19 cellular contexts compared by ENCODE assay signal in genomic region chr3:178140491-178140890, GRCh38.
DNase-seq lines count a peak whose midpoint lies in the region; ATAC-seq, FAIRE-seq and TF ChIP-seq lines count a peak whose summit lies in the region.
"Had no signal": no experiment of that assay in that cellular context is flagged by ENCODE, and none has a peak within 500 bp of the region (broad histone marks: within the 10 kb centered on the region; RNA-seq: fewer than 3 reads in every experiment).

No MANE protein-coding gene starts in this region.

- POLR2A ChIA-PET in K562 (lab: Yijun Ruan, JAX) = no interaction called here

- DNase-seq in AG08395 (ENCODE audit: low spot score) (peak; percentile 11), NCI-H2029 (lab: John Stamatoyannopoulos, UW) (peak; percentile 13), K562 (ENCODE audit: extremely low read depth in 1 of 4, low spot score in 3 of 4) (no peak), iris pigment epithelial cell (ENCODE audit: low read depth) (peak; percentile 73), GF-D8 (lab: John Stamatoyannopoulos, UW) (no peak)
- no peak for DNase-seq in activated CD8-positive, alpha-beta memory T cell treated with anti-CD3 and anti-CD28 coated beads for 24 hours
- DNase-seq: activated CD4-positive, alpha-beta T cell treated with anti-CD3 and anti-CD28 coated beads, Interleukin-2, amount 50 U/mL, for 4 hours; activated naive CD8-positive, alpha-beta T cell treated with anti-CD3 and anti-CD28 coated beads, Interleukin-2, amount 10 ng/mL, durations not matched to agents 7 days and 5 days; lower lobe of right lung; natural killer cell; NCI-H1694; NCI-H510A; Peyer's patch; retina had no signal

- no peak overlapping the region for H3K9ac ChIP-seq in K562 (ENCODE audit: insufficient read depth in 1 of 2, low read depth in 2 of 2, low read length in 2 of 2)

- no peak for TF ChIP-seq RAD21 in K562 (CRISPR knock-in tag; conservative IDR thresholded peaks at IDR 0.05 in 1 of 2, IDR thresholded peaks at IDR 0.05 in 1 of 2)

- no peaks in the 10 kb centered on the region for H4K20me1 ChIP-seq in K562 (replicated peaks; ENCODE audit: control insufficient read depth, insufficient read depth, low read length)

- no peak overlapping the region for H3K4me3 ChIP-seq in K562
- H3K4me3 ChIP-seq: lower lobe of right lung, Peyer's patch had no signal

- no peaks in the 10 kb centered on the region for H3K4me1 ChIP-seq in K562 (replicated peaks in 1 of 2; ENCODE audit: control insufficient read depth in 2 of 2, insufficient read depth in 2 of 2, low read length in 2 of 2)
- H3K4me1 ChIP-seq: lower lobe of right lung, Peyer's patch had no signal

- ATAC-seq in K562 (no peak), HG03097 (IDR thresholded peaks at IDR 0.05; ENCODE audit: low FRiP score, unreplicated experiment) (no peak), HG03025 (IDR thresholded peaks at IDR 0.05; ENCODE audit: low FRiP score, unreplicated experiment) (no peak)
- ATAC-seq: lower lobe of right lung, natural killer cell had no signal

- no peak for TF ChIP-seq EP300 in K562 (IDR thresholded peaks at IDR 0.05; ENCODE audit: low read length)

- in situ Hi-C loops in K562 (cut with MboI) = no loop called here

- no peak for FAIRE-seq in K562 (lab: Jason Lieb, UNC)
- FAIRE-seq: G401.6, GM12892, H54 had no signal

- no peaks in the 10 kb centered on the region for H3K27me3 ChIP-seq in K562 (ENCODE audit: control insufficient read depth in 2 of 2, insufficient read depth in 2 of 2, low read length in 2 of 2)
- H3K27me3 ChIP-seq: Peyer's patch had no signal

- H3K9me1 ChIP-seq in K562 (ENCODE audit: control insufficient read depth, insufficient read depth, low read length) = no peaks in the 10 kb centered on the region

- no peaks in the 10 kb centered on the region for H3K36me3 ChIP-seq in K562 (ENCODE audit: control insufficient read depth, insufficient read depth, low read length)
- H3K36me3 ChIP-seq: lower lobe of right lung, Peyer's patch had no signal

- BruUV-seq in K562 (replicated peaks; lab: Mats Ljungman, UMichigan) = no TSS peak

- no peak overlapping the region for H3K4me2 ChIP-seq in K562 (ENCODE audit: insufficient read depth, low read length)

- intact Hi-C loops in K562 (cut with micrococcal nuclease) = no loop called here

- TF ChIP-seq CTCF in K562 (IDR thresholded peaks at IDR 0.05 in 2 of 3, conservative IDR thresholded peaks at IDR 0.05 in 1 of 3; ENCODE audit: insufficient read depth in 2 of 3, low read depth in 1 of 3, low read length in 3 of 3) = no peak

- H3K9me3 ChIP-seq in K562 (replicated peaks; ENCODE audit: control insufficient read depth, insufficient read depth, low read depth, low read length) = no peaks in the 10 kb centered on the region
- H3K9me3 ChIP-seq: lower lobe of right lung, Peyer's patch had no signal

- 57% methylated on average over 2 of the region's 2 CpGs for WGBS in K562 (ENCODE audit: insufficient coverage, low coverage, missing lambda C conversion rate)

- no peak for TF ChIP-seq POLR2A in K562 (conservative IDR thresholded peaks at IDR 0.05)

- no peak overlapping the region for H3K27ac ChIP-seq in K562 (ENCODE audit: extremely low read depth, low read depth, low read length)
- H3K27ac ChIP-seq: lower lobe of right lung, Peyer's patch had no signal

- H2AFZ ChIP-seq in K562 (ENCODE audit: low read depth, low read length) = peak overlapping the region; percentile 21; the same call in 1 of the 2 replicates

- CTCF ChIA-PET in K562 (lab: Yijun Ruan, JAX; ENCODE audit: low intra/inter-chr PET ratio) = no interaction called here

- H3K79me2 ChIP-seq in K562 (ENCODE audit: control insufficient read depth, insufficient read depth, low read length) = no peaks in the 10 kb centered on the region

TF ChIP-seq in K562, 482 proteins besides CTCF, POLR2A, EP300 and RAD21:
- TF ChIP-seq KDM5B (IDR thresholded peaks at IDR 0.05; ENCODE audit: insufficient replicate concordance, low read depth, low read length) (no peak), CEBPB (tag; IDR thresholded peaks at IDR 0.05) (no peak), BACH1 (tag; IDR thresholded peaks at IDR 0.05) (no peak), HDGF (IDR thresholded peaks at IDR 0.05) (no peak), PHTF2 (CRISPR knock-in tag; IDR thresholded peaks at IDR 0.05) (no peak), SRSF1 (IDR thresholded peaks at IDR 0.05; ENCODE audit: low read depth, low read length) (no peak), ZNF280B (CRISPR knock-in tag; IDR thresholded peaks at IDR 0.05) (no peak), HDAC3 (IDR thresholded peaks at IDR 0.05; ENCODE audit: borderline replicate concordance, partially characterized antibody) (no peak), BCL6 (CRISPR knock-in tag; IDR thresholded peaks at IDR 0.05) (no peak), ZNF589 (CRISPR knock-in tag; IDR thresholded peaks at IDR 0.05; ENCODE audit: low read depth) (no peak), CEBPZ (IDR thresholded peaks at IDR 0.05; ENCODE audit: borderline replicate concordance, low read depth, low read length) (no peak), ELK1 (CRISPR knock-in tag; IDR thresholded peaks at IDR 0.05) (no peak)

Comparison
In these comparisons a context has a peak if more than half of its experiments do, and no peak if none do; other contexts are left out.
1. DNase-seq: peak in AG08395 (single experiment), NCI-H2029 (single experiment) and iris pigment epithelial cell (single experiment); none in K562 (0 of 4), activated CD8-positive, alpha-beta memory T cell treated with anti-CD3 and anti-CD28 coated beads for 24 hours (single experiment) and GF-D8 (single experiment).